In the genomic region with DNA sequence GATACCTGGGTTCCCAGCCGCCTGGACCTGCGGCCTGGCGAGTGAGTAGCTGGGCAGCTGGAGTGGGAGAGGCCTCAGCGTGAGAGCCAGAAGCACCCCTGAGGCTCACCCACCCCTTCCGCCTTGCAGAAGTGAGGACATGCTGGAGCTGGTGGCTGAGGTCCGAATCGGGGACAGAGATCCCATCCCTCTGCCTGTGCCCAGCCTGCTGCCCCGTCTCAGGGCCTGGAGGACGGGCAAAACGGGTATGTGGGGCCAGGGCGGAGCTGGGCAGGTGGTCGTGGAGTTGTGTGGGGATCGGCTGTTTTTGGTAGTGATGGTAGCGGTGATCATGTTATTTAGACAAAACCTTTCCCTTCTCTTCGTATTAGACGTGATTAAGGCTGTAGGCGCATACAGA, we compare ENCODE assay signal across 33 cellular contexts.
"Had no signal": no experiment of that assay in that cellular context is flagged by ENCODE, and none has a peak within 500 bp of the region (broad histone marks: within the 10 kb centered on the region; RNA-seq: fewer than 3 reads in every experiment).

No MANE protein-coding gene starts in this region.

- DNase-seq: activated CD4-positive, alpha-beta T cell treated with anti-CD3 and anti-CD28 coated beads for 36 hours; activated CD4-positive, CD25-positive, alpha-beta regulatory T cell; activated CD8-positive, alpha-beta memory T cell treated with anti-CD3 and anti-CD28 coated beads, Interleukin-2, amount 10 ng/mL, durations not matched to agents 7 days and 5 days; activated CD8-positive, alpha-beta T cell treated with anti-CD3 and anti-CD28 coated beads, Interleukin-2, amount 10 ng/mL, durations not matched to agents 7 days and 5 days; activated effector memory CD4-positive, alpha-beta T cell treated with anti-CD3 and anti-CD28 coated beads, Interleukin-2, amount 50 U/mL, for 16 hours; activated naive CD4-positive, alpha-beta T cell treated with anti-CD3 and anti-CD28 coated beads for 36 hours; activated naive CD8-positive, alpha-beta T cell treated with anti-CD3 and anti-CD28 coated beads, Interleukin-2, amount 10 ng/mL, durations not matched to agents 7 days and 5 days; activated T-cell treated with anti-CD3 and anti-CD28 coated beads for 4 hours; cortex of kidney; foreskin keratinocyte; heart left ventricle; hypothalamus; lower lobe of right lung; mesenchymal stem cell; naive thymus-derived CD8-positive, alpha-beta T cell; psoas muscle; sigmoid colon; small intestine; stimulated activated CD4-positive, alpha-beta T cell treated with anti-CD3 and anti-CD28 coated beads, Interleukin-4, amount 100 ng/mL, for 4 hours; stimulated activated CD8-positive, alpha-beta memory T cell treated with anti-CD3 and anti-CD28 coated beads, Interleukin-4, amount 100 ng/mL, for 48 hours; stimulated activated naive B cell treated with anti-CD40 and anti-IgM and Interleukin-4, amounts not matched to agents 10 μg/mL and 1 μg/mL and 100 μg/mL, for 72 hours; stomach; T-helper 1 cell; thyroid gland; upper lobe of left lung had no signal

- ATAC-seq: activated CD4-positive, alpha-beta T cell treated with anti-CD3 and anti-CD28 coated beads for 36 hours; activated CD8-positive, alpha-beta memory T cell treated with anti-CD3 and anti-CD28 coated beads, Interleukin-2, amount 10 ng/mL, durations not matched to agents 7 days and 5 days; activated CD8-positive, alpha-beta T cell treated with anti-CD3 and anti-CD28 coated beads, Interleukin-2, amount 10 ng/mL, durations not matched to agents 7 days and 5 days; foreskin keratinocyte; heart left ventricle; left lung; lower lobe of right lung; naive thymus-derived CD8-positive, alpha-beta T cell; pancreas; psoas muscle; stimulated activated naive B cell treated with anti-CD40 and anti-IgM and Interleukin-4, amounts not matched to agents 10 μg/mL and 1 μg/mL and 100 μg/mL, for 72 hours had no signal

- H3K27ac Mint-ChIP-seq: activated CD4-positive, alpha-beta T cell treated with anti-CD3 and anti-CD28 coated beads for 36 hours; activated CD8-positive, alpha-beta memory T cell treated with anti-CD3 and anti-CD28 coated beads, Interleukin-2, amount 10 ng/mL, durations not matched to agents 7 days and 5 days; activated CD8-positive, alpha-beta T cell treated with anti-CD3 and anti-CD28 coated beads, Interleukin-2, amount 10 ng/mL, durations not matched to agents 7 days and 5 days; activated naive CD4-positive, alpha-beta T cell treated with anti-CD3 and anti-CD28 coated beads for 36 hours; activated naive CD8-positive, alpha-beta T cell treated with anti-CD3 and anti-CD28 coated beads, Interleukin-2, amount 10 ng/mL, durations not matched to agents 7 days and 5 days; activated T-helper 1 cell treated with anti-CD3 and anti-CD28 coated beads, Interleukin-12 subunit alpha, Interleukin-12 subunit beta, Interleukin-2, Interleukin-4 antibody, amounts not matched to agents 30 ng/mL and 10 ng/mL and 1 ng/mL, durations not matched to agents 14 hours and 24 hours and 36 hours; T-helper 2 cell treated with Interferon-gamma antibody and Interleukin-4, amounts not matched to agents 5 μg/mL and 100 μg/mL, for 36 hours had no signal

- H3K27me3 ChIP-seq: ascending aorta, esophagus muscularis mucosa, foreskin keratinocyte, heart left ventricle, left lung, pancreas, sigmoid colon, stomach, thyroid gland, upper lobe of left lung, vagina had no signal

- H3K4me3 ChIP-seq: ascending aorta, esophagus muscularis mucosa, heart left ventricle, left lung, lower lobe of right lung, pancreas, psoas muscle, sigmoid colon, stomach, thyroid gland, upper lobe of left lung, vagina had no signal

- H3K27me3 Mint-ChIP-seq: activated CD4-positive, alpha-beta T cell treated with anti-CD3 and anti-CD28 coated beads for 36 hours; activated CD8-positive, alpha-beta memory T cell treated with anti-CD3 and anti-CD28 coated beads, Interleukin-2, amount 10 ng/mL, durations not matched to agents 7 days and 5 days; activated naive CD8-positive, alpha-beta T cell treated with anti-CD3 and anti-CD28 coated beads, Interleukin-2, amount 10 ng/mL, durations not matched to agents 7 days and 5 days; brain; naive thymus-derived CD8-positive, alpha-beta T cell; stimulated activated naive B cell treated with anti-CD40 and anti-IgM and Interleukin-4, amounts not matched to agents 10 μg/mL and 1 μg/mL and 100 μg/mL, for 72 hours had no signal

- FAIRE-seq: pancreas, small intestine had no signal

- H3K4me3 Mint-ChIP-seq: activated CD4-positive, alpha-beta T cell treated with anti-CD3 and anti-CD28 coated beads for 36 hours; activated CD8-positive, alpha-beta memory T cell treated with anti-CD3 and anti-CD28 coated beads, Interleukin-2, amount 10 ng/mL, durations not matched to agents 7 days and 5 days; activated CD8-positive, alpha-beta T cell treated with anti-CD3 and anti-CD28 coated beads, Interleukin-2, amount 10 ng/mL, durations not matched to agents 7 days and 5 days; activated naive CD4-positive, alpha-beta T cell treated with anti-CD3 and anti-CD28 coated beads for 36 hours; activated naive CD8-positive, alpha-beta T cell treated with anti-CD3 and anti-CD28 coated beads, Interleukin-2, amount 10 ng/mL, durations not matched to agents 7 days and 5 days; activated T-helper 1 cell treated with anti-CD3 and anti-CD28 coated beads, Interleukin-12 subunit alpha, Interleukin-12 subunit beta, Interleukin-2, Interleukin-4 antibody, amounts not matched to agents 30 ng/mL and 10 ng/mL and 1 ng/mL, durations not matched to agents 14 hours and 24 hours and 36 hours; naive thymus-derived CD8-positive, alpha-beta T cell; stimulated activated naive B cell treated with anti-CD40 and anti-IgM and Interleukin-4, amounts not matched to agents 10 μg/mL and 1 μg/mL and 100 μg/mL, for 72 hours; T-helper 2 cell treated with Interferon-gamma antibody and Interleukin-4, amounts not matched to agents 5 μg/mL and 100 μg/mL, for 36 hours had no signal

- H3K9me3 Mint-ChIP-seq: activated naive CD4-positive, alpha-beta T cell treated with anti-CD3 and anti-CD28 coated beads for 36 hours; activated naive CD8-positive, alpha-beta T cell treated with anti-CD3 and anti-CD28 coated beads, Interleukin-2, amount 10 ng/mL, durations not matched to agents 7 days and 5 days; activated T-helper 1 cell treated with anti-CD3 and anti-CD28 coated beads, Interleukin-12 subunit alpha, Interleukin-12 subunit beta, Interleukin-2, Interleukin-4 antibody, amounts not matched to agents 30 ng/mL and 10 ng/mL and 1 ng/mL, durations not matched to agents 14 hours and 24 hours and 36 hours; brain; naive thymus-derived CD8-positive, alpha-beta T cell; stimulated activated naive B cell treated with anti-CD40 and anti-IgM and Interleukin-4, amounts not matched to agents 10 μg/mL and 1 μg/mL and 100 μg/mL, for 72 hours; T-helper 2 cell treated with Interferon-gamma antibody and Interleukin-4, amounts not matched to agents 5 μg/mL and 100 μg/mL, for 36 hours had no signal
